31 cellular contexts compared by ENCODE assay signal in the genomic region with DNA sequence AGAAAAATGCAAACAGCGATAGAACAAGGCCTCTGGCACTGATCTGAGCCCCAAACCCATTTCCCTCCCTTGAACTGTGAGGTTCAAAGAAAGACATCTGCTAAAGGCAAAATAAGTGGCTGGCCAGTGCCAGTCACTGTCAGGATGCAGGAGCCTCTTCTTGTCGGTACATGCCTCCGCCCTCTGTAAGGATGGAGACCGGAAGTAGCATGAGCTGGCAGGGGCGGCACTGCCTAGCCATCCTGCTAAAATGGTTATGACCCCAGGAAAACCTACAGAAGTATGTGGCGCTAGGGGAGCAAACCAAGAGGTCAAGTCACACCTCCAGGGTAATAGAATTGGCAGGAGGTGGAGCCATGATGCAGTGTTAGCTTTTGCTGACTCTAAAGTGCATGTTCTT.
DNase-seq lines count a peak whose midpoint lies in the region; ATAC-seq, FAIRE-seq and TF ChIP-seq lines count a peak whose summit lies in the region.
"Had no signal": no experiment of that assay in that cellular context is flagged by ENCODE, and none has a peak within 500 bp of the region (broad histone marks: within the 10 kb centered on the region; RNA-seq: fewer than 3 reads in every experiment).

No MANE protein-coding gene starts in this region.

- FAIRE-seq in keratinocyte (lab: Jason Lieb, UNC) = peak; percentile 84
- FAIRE-seq: GM12892, RCC 7860 had no signal

- H2AFZ ChIP-seq in keratinocyte (ENCODE audit: control insufficient read depth, low read length) = no peak overlapping the region

- H3K27ac ChIP-seq in RWPE1 (peak overlapping the region; percentile 72), caudate nucleus (ENCODE audit: low read depth, low read length) (peak overlapping the region; percentile 19), keratinocyte (ENCODE audit: control insufficient read depth, insufficient read depth, low read length) (no peak overlapping the region), right cardiac atrium (ENCODE audit: low read length) (no peak overlapping the region)
- H3K27ac ChIP-seq: KMS-11, SJCRH30 had no signal

- H3K9me3 Mint-ChIP-seq in Caco-2 (ENCODE audit: unreplicated experiment) = no peaks in the 10 kb centered on the region
- H3K9me3 Mint-ChIP-seq: CD8-positive, alpha-beta memory T cell had no signal

- peak overlapping the region; percentile 66 for H3K27ac Mint-ChIP-seq in Caco-2 (ENCODE audit: unreplicated experiment)
- H3K27ac Mint-ChIP-seq: CD14-positive monocyte had no signal

- ATAC-seq in HG02610 (IDR thresholded peaks at IDR 0.05; ENCODE audit: unreplicated experiment) (no peak), right cardiac atrium (no peak)
- ATAC-seq: Right ventricle myocardium inferior, SK-N-SH treated with all-trans-retinoic acid at 6 μM for 48 hours had no signal

- dilution Hi-C loops in keratinocyte (cut with MboI; ENCODE audit: extremely low pct_ligation_motif_present, low sequenced_read_pairs) = no loop called here

- no peak overlapping the region for H3K4me3 Mint-ChIP-seq in Caco-2 (ENCODE audit: unreplicated experiment)
- H3K4me3 Mint-ChIP-seq: CD14-positive monocyte; CD8-positive, alpha-beta memory T cell had no signal

- no TSS peak for BruUV-seq in Caco-2 (replicated peaks; lab: Mats Ljungman, UMichigan)

- no peak overlapping the region for H3K9ac ChIP-seq in keratinocyte (ENCODE audit: control insufficient read depth, extremely low read depth, insufficient read depth, low read length)
- H3K9ac ChIP-seq: KMS-11 had no signal

- POLR2A ChIA-PET in Caco-2 (lab: Charles Lee) (no interaction called here), RWPE1 (lab: Yijun Ruan, JAX; ENCODE audit: low non-redundant PET) (no interaction called here)

- no peaks in the 10 kb centered on the region for H4K20me1 ChIP-seq in keratinocyte (ENCODE audit: control insufficient read depth, extremely low read depth, insufficient read depth, low read length)

- peaks cover 25% of the 10 kb centered on the region for H3K4me1 ChIP-seq in Caco-2
- peaks cover 27% of the 10 kb centered on the region for H3K4me1 ChIP-seq in keratinocyte (ENCODE audit: control insufficient read depth, extremely low read depth, insufficient read depth, low read length)
- peaks cover 4% of the 10 kb centered on the region for H3K4me1 ChIP-seq in right cardiac atrium (ENCODE audit: control insufficient read depth, insufficient read depth, low read length)
- H3K4me1 ChIP-seq: BE2C, SJCRH30 had no signal

- no peaks in the 10 kb centered on the region for H3K9me3 ChIP-seq in Caco-2
- no peaks in the 10 kb centered on the region for H3K9me3 ChIP-seq in keratinocyte (ENCODE audit: control insufficient read depth, low read depth, low read length)
- H3K9me3 ChIP-seq in right cardiac atrium (ENCODE audit: control insufficient read depth, low read length) = no peaks in the 10 kb centered on the region
- H3K9me3 ChIP-seq: BE2C, SJCRH30 had no signal

- H3K27me3 ChIP-seq in Caco-2 (replicated peaks; ENCODE audit: control insufficient read depth, insufficient read depth, low read length) = no peaks in the 10 kb centered on the region
- no peaks in the 10 kb centered on the region for H3K27me3 ChIP-seq in keratinocyte (ENCODE audit: control insufficient read depth, extremely low read depth, insufficient read depth, low read length)
- no peaks in the 10 kb centered on the region for H3K27me3 ChIP-seq in right cardiac atrium (ENCODE audit: control insufficient read depth, insufficient read depth)
- H3K27me3 ChIP-seq: BE2C, SJCRH30 had no signal

- no peak for TF ChIP-seq CTCF in Caco-2 (IDR thresholded peaks at IDR 0.05; ENCODE audit: insufficient read depth in 1 of 2, low read depth in 1 of 2, low read length in 1 of 2, severe bottlenecking in 1 of 2, unreplicated experiment in 1 of 2)
- no peak for TF ChIP-seq CTCF in RWPE1 (conservative IDR thresholded peaks at IDR 0.05; ENCODE audit: low read depth)
- no peak for TF ChIP-seq CTCF in keratinocyte (optimal IDR thresholded peaks at IDR 0.05 in 1 of 3, IDR thresholded peaks at IDR 0.05 in 1 of 3, conservative IDR thresholded peaks at IDR 0.05 in 1 of 3; ENCODE audit: extremely low read depth in 1 of 3, insufficient read depth in 2 of 3, low read length in 3 of 3)

- no peaks in the 10 kb centered on the region for H3K9me1 ChIP-seq in keratinocyte (ENCODE audit: control insufficient read depth, extremely low read depth, insufficient read depth, low read length)

- no peaks in the 10 kb centered on the region for H3K79me2 ChIP-seq in keratinocyte (ENCODE audit: control insufficient read depth, insufficient read depth, low read length)

- peaks cover 25% of the 10 kb centered on the region for H3K36me3 Mint-ChIP-seq in Caco-2 (ENCODE audit: insufficient read depth, unreplicated experiment)

- WGBS in right cardiac atrium = 88% methylated on average over 6 of the region's 6 CpGs

- intact Hi-C loops in Caco-2 (cut with micrococcal nuclease; ENCODE audit: unreplicated experiment) = no loop called here
- intact Hi-C loops in right cardiac atrium (cut with DNase I) = no loop called here

- CTCF ChIA-PET in Caco-2 (lab: Charles Lee) (no interaction called here), RWPE1 (lab: Yijun Ruan, JAX) (no interaction called here)

- H3K4me1 Mint-ChIP-seq in Caco-2 (ENCODE audit: low read depth, unreplicated experiment) = peaks cover 25% of the 10 kb centered on the region

- no peak overlapping the region for H3K4me3 ChIP-seq in Caco-2 (ENCODE audit: low read depth, low read length)
- no peak overlapping the region for H3K4me3 ChIP-seq in keratinocyte (ENCODE audit: control insufficient read depth in 2 of 3, extremely low read depth in 1 of 3, insufficient read depth in 2 of 3, low read depth in 1 of 3, low read length in 3 of 3)
- no peak overlapping the region for H3K4me3 ChIP-seq in right cardiac atrium (ENCODE audit: low read length)
- H3K4me3 ChIP-seq: SJCRH30 had no signal

- H3K27me3 Mint-ChIP-seq in Caco-2 (ENCODE audit: insufficient read depth, unreplicated experiment) = no peaks in the 10 kb centered on the region
- H3K27me3 Mint-ChIP-seq: CD8-positive, alpha-beta memory T cell had no signal

- H3K36me3 ChIP-seq in Caco-2 (ENCODE audit: control insufficient read depth, insufficient read depth, low read length) (peaks cover 4% of the 10 kb centered on the region), keratinocyte (ENCODE audit: control insufficient read depth in 2 of 2, extremely low read depth in 1 of 2, insufficient read depth in 2 of 2, low read length in 2 of 2) (no peaks in the 10 kb centered on the region)
- H3K36me3 ChIP-seq: SJCRH30 had no signal

- H3K4me2 ChIP-seq in keratinocyte (ENCODE audit: control insufficient read depth, extremely low read depth, insufficient read depth, low read depth, low read length) = no peak overlapping the region
- H3K4me2 ChIP-seq: KMS-11 had no signal

- DNase-seq in Caco-2 (no peak), RWPE1 (ENCODE audit: low spot score) (peak; percentile 70), caudate nucleus (lab: John Stamatoyannopoulos, UW) (no peak), keratinocyte (ENCODE audit: low read depth, low spot score) (no peak), KG1 (lab: John Stamatoyannopoulos, UW) (no peak), right cardiac atrium (no peak)
- DNase-seq in activated CD4-positive, CD25-positive, alpha-beta regulatory T cell (lab: John Stamatoyannopoulos, UW) = no peak
- DNase-seq: 8988T; ACHN; BE2C; Calu3; CD8-positive, alpha-beta memory T cell; DMS79 treated with DMSO at 0.1 percent for 48 hours; GF-D8; IMR-90; NCI-H1048; NCI-H1417; NCI-H1694 treated with DMSO at 0.1 percent for 48 hours; NCI-H2081; NCI-H2171; NCI-H345; NCI-H524; NCI-H774; SJCRH30 had no signal

Comparison
In these comparisons a context has a peak if more than half of its experiments do, and no peak if none do; other contexts are left out.
1. H3K27ac ChIP-seq: peak in RWPE1 (single experiment) and caudate nucleus (single experiment); none in keratinocyte (single experiment) and right cardiac atrium (single experiment).